25 cellular contexts compared by ENCODE assay signal in genomic region chr2:207129821-207130220, GRCh38. TPM values are rescaled to one million over a fixed set of nuclear protein-coding genes. Genes with fewer than 3 reads are reported as not detected.
DNase-seq lines count a peak whose midpoint lies in the region; ATAC-seq and TF ChIP-seq lines count a peak whose summit lies in the region.
"Had no signal": no experiment of that assay in that cellular context is flagged by ENCODE, and none has a peak within 500 bp of the region (broad histone marks: within the 10 kb centered on the region; RNA-seq: fewer than 3 reads in every experiment).

No MANE protein-coding gene starts in this region.

- DNase-seq in right atrium auricular region (ENCODE audit: low spot score) (no peak), left cardiac atrium (no peak), NCI-H2227 (lab: John Stamatoyannopoulos, UW; ENCODE audit: unreplicated experiment) (peak; percentile 66), glutamatergic neuron (no peak), thyroid gland (no peak)
- DNase-seq: activated B cell treated with CpG ODN at 0.5 μM for 24 hours; activated naive CD4-positive, alpha-beta T cell treated with anti-CD3 and anti-CD28 coated beads, Interleukin-2, amount 50 U/mL, for 16 hours; anterior cingulate cortex; central memory CD4-positive, alpha-beta T cell; EL; HCEC 1CT; left colon; naive thymus-derived CD8-positive, alpha-beta T cell; NCI-H2107; NCI-H526 treated with DMSO at 0.1 percent for 48 hours; stimulated activated CD4-positive, alpha-beta T cell treated with anti-CD3 and anti-CD28 coated beads, Interleukin-4, amount 100 ng/mL, for 24 hours; stimulated activated naive CD4-positive, alpha-beta T cell; T1000 had no signal

- H3K27ac ChIP-seq in right atrium auricular region, result peak overlapping the region; percentile 81 to 88
- H3K27ac ChIP-seq in thyroid gland, result no peak overlapping the region

- peaks cover 14% of the 10 kb centered on the region for H3K36me3 Mint-ChIP-seq in glutamatergic neuron (ENCODE audit: unreplicated experiment)

- intact Hi-C loops in left cardiac atrium (cut with DNase I), result no loop called here
- intact Hi-C loops in thyroid gland (cut with DNase I), result no loop called here

- peaks cover 82% of the 10 kb centered on the region for H3K4me1 Mint-ChIP-seq in glutamatergic neuron (ENCODE audit: low read depth, unreplicated experiment)

- 94 to 95% methylated on average over 4 of the region's 4 CpGs for WGBS in thyroid gland, 2 donors

- H3K36me3 ChIP-seq in right atrium auricular region (no peaks in the 10 kb centered on the region), thyroid gland (no peaks in the 10 kb centered on the region)
- H3K36me3 ChIP-seq: thoracic aorta had no signal

- TF ChIP-seq POLR2A in thyroid gland (IDR thresholded peaks at IDR 0.05), result no peak

- H3K4me3 Mint-ChIP-seq in glutamatergic neuron (ENCODE audit: unreplicated experiment), result peak overlapping the region; percentile 50
- H3K4me3 Mint-ChIP-seq: activated B cell treated with CpG ODN at 0.5 μM for 24 hours; activated T-helper 1 cell treated with anti-CD3 and anti-CD28 coated beads, Interleukin-12 subunit alpha, Interleukin-12 subunit beta, Interleukin-2, Interleukin-4 antibody, amounts not matched to agents 30 ng/mL and 10 ng/mL and 1 ng/mL, durations not matched to agents 14 hours and 24 hours and 36 hours; naive thymus-derived CD8-positive, alpha-beta T cell had no signal

- H3K4me1 ChIP-seq in right atrium auricular region (peaks cover 0 to 40% of the 10 kb centered on the region in 2 donors), thyroid gland (peaks cover 14 to 51% of the 10 kb centered on the region in 2 donors)

- H3K27me3 ChIP-seq in right atrium auricular region, result no peaks in the 10 kb centered on the region
- no peaks in the 10 kb centered on the region for H3K27me3 ChIP-seq in thyroid gland

- H3K27me3 Mint-ChIP-seq in glutamatergic neuron (ENCODE audit: unreplicated experiment), result peaks cover 23% of the 10 kb centered on the region
- H3K27me3 Mint-ChIP-seq: activated B cell treated with CpG ODN at 0.5 μM for 24 hours; naive thymus-derived CD8-positive, alpha-beta T cell had no signal

- peaks cover 45% of the 10 kb centered on the region for H3K9me3 Mint-ChIP-seq in glutamatergic neuron (ENCODE audit: unreplicated experiment)

- TF ChIP-seq CTCF in right atrium auricular region (IDR thresholded peaks at IDR 0.05), result no peak
- TF ChIP-seq CTCF in glutamatergic neuron (IDR thresholded peaks at IDR 0.05; ENCODE audit: partially characterized antibody, unreplicated experiment), result no peak
- TF ChIP-seq CTCF in thyroid gland (IDR thresholded peaks at IDR 0.05), result no peak

- ATAC-seq in left cardiac atrium (no peak), HG03457 (IDR thresholded peaks at IDR 0.05; ENCODE audit: unreplicated experiment) (no peak), HG02610 (IDR thresholded peaks at IDR 0.05; ENCODE audit: unreplicated experiment) (no peak), SK-N-SH treated with all-trans-retinoic acid at 6 μM for 48 hours (no peak)
- ATAC-seq: HepG2; left colon; naive thymus-derived CD8-positive, alpha-beta T cell had no signal

- peak overlapping the region; percentile 15 for H3K27ac Mint-ChIP-seq in glutamatergic neuron (ENCODE audit: unreplicated experiment)
- H3K27ac Mint-ChIP-seq: activated B cell treated with CpG ODN at 0.5 μM for 24 hours; activated T-helper 1 cell treated with anti-CD3 and anti-CD28 coated beads, Interleukin-12 subunit alpha, Interleukin-12 subunit beta, Interleukin-2, Interleukin-4 antibody, amounts not matched to agents 30 ng/mL and 10 ng/mL and 1 ng/mL, durations not matched to agents 14 hours and 24 hours and 36 hours had no signal

- peaks cover 0 to 13% of the 10 kb centered on the region in 2 donors for H3K9me3 ChIP-seq in right atrium auricular region
- H3K9me3 ChIP-seq in thyroid gland, result no peaks in the 10 kb centered on the region

- H3K4me3 ChIP-seq in right atrium auricular region, result no peak overlapping the region
- no peak overlapping the region for H3K4me3 ChIP-seq in thyroid gland (replicated peaks in 1 of 3)
- H3K4me3 ChIP-seq: thoracic aorta had no signal

TF ChIP-seq in SK-N-SH treated with all-trans-retinoic acid at 6 μM for 48 hours, 23 proteins besides CTCF, POLR2A, EP300 and RAD21:
- TF ChIP-seq ZFP3 (CRISPR knock-in tag; IDR thresholded peaks at IDR 0.05) (no peak), ARNTL (CRISPR knock-in tag; IDR thresholded peaks at IDR 0.05; ENCODE audit: borderline replicate concordance, low read depth) (no peak), CSRNP3 (CRISPR knock-in tag; IDR thresholded peaks at IDR 0.05) (no peak), ISL1 (CRISPR knock-in tag; IDR thresholded peaks at IDR 0.05) (no peak), TCF4 (CRISPR knock-in tag; IDR thresholded peaks at IDR 0.05; ENCODE audit: borderline replicate concordance) (no peak), POU6F1 (CRISPR knock-in tag; IDR thresholded peaks at IDR 0.05; ENCODE audit: borderline replicate concordance, low read depth) (no peak)

RNA-seq across cellular contexts. Expression of gene KLF7, which starts 35.9 kb away (rescaled TPM):
- total RNA-seq in right atrium auricular region, result 10 to 100 TPM; 13.5 to 29.9 TPM
- total RNA-seq in left cardiac atrium, result 10 to 100 TPM; 22.1 to 31.8 TPM
- total RNA-seq in glutamatergic neuron (ENCODE audit: unreplicated experiment), result 323 TPM
- 10 to 100 TPM; 19.4 to 29.5 (median 25.6) TPM for total RNA-seq in thyroid gland
- total RNA-seq: OCI-LY7 had no signal

Comparison
In these comparisons a context has a peak if more than half of its experiments do, and no peak if none do; other contexts are left out.
1. H3K27ac ChIP-seq: peak in right atrium auricular region (2 of 2); none in thyroid gland (0 of 3).